Comparison of ENCODE assay signal across 23 cellular contexts in genomic region chr12:113847856-113848255, GRCh38.
"Had no signal": no experiment of that assay in that cellular context is flagged by ENCODE, and none has a peak within 500 bp of the region (broad histone marks: within the 10 kb centered on the region; RNA-seq: fewer than 3 reads in every experiment).

No MANE protein-coding gene starts in this region.

- H3K27ac ChIP-seq: body of pancreas, cardiac muscle cell, Peyer's patch had no signal

- H3K9me3 ChIP-seq: body of pancreas, Peyer's patch had no signal

- H3K27me3 ChIP-seq: body of pancreas, cardiac muscle cell, Peyer's patch had no signal

- DNase-seq: activated CD4-positive, alpha-beta memory T cell treated with anti-CD3 and anti-CD28 coated beads, Interleukin-2, amount 10 ng/mL, durations not matched to agents 7 days and 5 days; activated CD4-positive, alpha-beta T cell treated with anti-CD3 and anti-CD28 coated beads, Interleukin-2, amount 50 U/mL, for 1 hour; activated CD4-positive, CD25-positive, alpha-beta regulatory T cell; activated CD8-positive, alpha-beta memory T cell treated with anti-CD3 and anti-CD28 coated beads, Interleukin-2, amount 50 U/mL, for 4 hours; activated effector memory CD4-positive, alpha-beta T cell treated with Interleukin-2 at 50 U/mL for 16 hours; activated naive CD4-positive, alpha-beta T cell; activated T-cell treated with anti-CD3 and anti-CD28 coated beads, Interleukin-2, amount 50 U/mL, for 1 hour; aorta; body of pancreas; NCI-H1048; NCI-H146; NCI-H187 treated with DMSO at 0.1 percent for 48 hours; NCI-H2081 treated with DMSO at 0.1 percent for 48 hours; NCI-H446; NCI-H524; Peyer's patch; SHP77; T-helper 9 cell had no signal

- H3K27ac Mint-ChIP-seq: activated CD4-positive, alpha-beta memory T cell treated with anti-CD3 and anti-CD28 coated beads, Interleukin-2, amount 10 ng/mL, durations not matched to agents 7 days and 5 days; activated naive CD4-positive, alpha-beta T cell treated with anti-CD3 and anti-CD28 coated beads, Interleukin-2, amount 50 U/mL, for 24 hours; activated T-helper 1 cell treated with anti-CD3 and anti-CD28 coated beads, Interleukin-12 subunit alpha, Interleukin-12 subunit beta, Interleukin-2, Interleukin-4 antibody, amounts not matched to agents 30 ng/mL and 10 ng/mL and 1 ng/mL, durations not matched to agents 14 hours and 24 hours and 36 hours; T-helper 1 cell treated with Interleukin-12 subunit alpha and Interleukin-12 subunit beta and Interleukin-4 antibody, amounts not matched to agents 30 μg/mL and 1 μg/mL, for 36 hours had no signal

- H3K36me3 ChIP-seq: cardiac muscle cell had no signal

- H3K4me1 ChIP-seq: body of pancreas, Peyer's patch had no signal

- H3K4me3 ChIP-seq: body of pancreas, cardiac muscle cell, Peyer's patch had no signal

- ATAC-seq: body of pancreas had no signal

- H3K27me3 Mint-ChIP-seq: activated CD4-positive, alpha-beta memory T cell treated with anti-CD3 and anti-CD28 coated beads, Interleukin-2, amount 10 ng/mL, durations not matched to agents 7 days and 5 days; activated naive CD4-positive, alpha-beta T cell treated with anti-CD3 and anti-CD28 coated beads, Interleukin-2, amount 50 U/mL, for 24 hours had no signal

- H3K9me3 Mint-ChIP-seq: activated CD4-positive, alpha-beta memory T cell treated with anti-CD3 and anti-CD28 coated beads, Interleukin-2, amount 10 ng/mL, durations not matched to agents 7 days and 5 days; activated naive CD4-positive, alpha-beta T cell treated with anti-CD3 and anti-CD28 coated beads, Interleukin-2, amount 50 U/mL, for 24 hours; activated T-helper 1 cell treated with anti-CD3 and anti-CD28 coated beads, Interleukin-12 subunit alpha, Interleukin-12 subunit beta, Interleukin-2, Interleukin-4 antibody, amounts not matched to agents 30 ng/mL and 10 ng/mL and 1 ng/mL, durations not matched to agents 14 hours and 24 hours and 36 hours; T-helper 1 cell treated with Interleukin-12 subunit alpha and Interleukin-12 subunit beta and Interleukin-4 antibody, amounts not matched to agents 30 μg/mL and 1 μg/mL, for 36 hours had no signal

- H3K4me1 Mint-ChIP-seq: activated CD4-positive, alpha-beta memory T cell treated with anti-CD3 and anti-CD28 coated beads, Interleukin-2, amount 10 ng/mL, durations not matched to agents 7 days and 5 days; activated naive CD4-positive, alpha-beta T cell treated with anti-CD3 and anti-CD28 coated beads, Interleukin-2, amount 50 U/mL, for 24 hours had no signal

- H3K4me3 Mint-ChIP-seq: activated CD4-positive, alpha-beta memory T cell treated with anti-CD3 and anti-CD28 coated beads, Interleukin-2, amount 10 ng/mL, durations not matched to agents 7 days and 5 days; activated naive CD4-positive, alpha-beta T cell treated with anti-CD3 and anti-CD28 coated beads, Interleukin-2, amount 50 U/mL, for 24 hours; activated T-helper 1 cell treated with anti-CD3 and anti-CD28 coated beads, Interleukin-12 subunit alpha, Interleukin-12 subunit beta, Interleukin-2, Interleukin-4 antibody, amounts not matched to agents 30 ng/mL and 10 ng/mL and 1 ng/mL, durations not matched to agents 14 hours and 24 hours and 36 hours; T-helper 1 cell treated with Interleukin-12 subunit alpha and Interleukin-12 subunit beta and Interleukin-4 antibody, amounts not matched to agents 30 μg/mL and 1 μg/mL, for 36 hours had no signal

- FAIRE-seq: TTC549 had no signal
